ENCODE assay signal across 2 cellular contexts in genomic region chr19:40607898-40608621, GRCh38.
TF ChIP-seq lines count a peak whose summit lies in the region.

No MANE protein-coding gene starts in this region.

TF ChIP-seq in HCT116, 20 proteins besides CTCF, POLR2A, EP300 and RAD21:
- TF ChIP-seq MAX (IDR thresholded peaks at IDR 0.05) (no peak), EZH2 (IDR thresholded peaks at IDR 0.05) (no peak), CEBPB (IDR thresholded peaks at IDR 0.05; ENCODE audit: low read depth) (no peak), JUND (IDR thresholded peaks at IDR 0.05) (no peak), ZFX (IDR thresholded peaks at IDR 0.05) (no peak), REST (IDR thresholded peaks at IDR 0.05; ENCODE audit: low read depth) (no peak), ELF1 (IDR thresholded peaks at IDR 0.05; ENCODE audit: borderline replicate concordance, low read depth) (no peak), CBX3 (IDR thresholded peaks at IDR 0.05; ENCODE audit: low read depth) (no peak), SIN3A (IDR thresholded peaks at IDR 0.05; ENCODE audit: low read depth) (no peak), FOSL1 (IDR thresholded peaks at IDR 0.05; ENCODE audit: low read depth) (no peak), ATF3 (IDR thresholded peaks at IDR 0.05) (no peak), YY1 (IDR thresholded peaks at IDR 0.05; ENCODE audit: extremely low read depth, insufficient replicate concordance, low read depth, low read length) (no peak)

TF ChIP-seq in HepG2, 621 proteins besides CTCF, POLR2A, EP300 and RAD21:
- no peak for TF ChIP-seq SMARCE1 (IDR thresholded peaks at IDR 0.05; ENCODE audit: borderline replicate concordance)
